In the genomic region with DNA sequence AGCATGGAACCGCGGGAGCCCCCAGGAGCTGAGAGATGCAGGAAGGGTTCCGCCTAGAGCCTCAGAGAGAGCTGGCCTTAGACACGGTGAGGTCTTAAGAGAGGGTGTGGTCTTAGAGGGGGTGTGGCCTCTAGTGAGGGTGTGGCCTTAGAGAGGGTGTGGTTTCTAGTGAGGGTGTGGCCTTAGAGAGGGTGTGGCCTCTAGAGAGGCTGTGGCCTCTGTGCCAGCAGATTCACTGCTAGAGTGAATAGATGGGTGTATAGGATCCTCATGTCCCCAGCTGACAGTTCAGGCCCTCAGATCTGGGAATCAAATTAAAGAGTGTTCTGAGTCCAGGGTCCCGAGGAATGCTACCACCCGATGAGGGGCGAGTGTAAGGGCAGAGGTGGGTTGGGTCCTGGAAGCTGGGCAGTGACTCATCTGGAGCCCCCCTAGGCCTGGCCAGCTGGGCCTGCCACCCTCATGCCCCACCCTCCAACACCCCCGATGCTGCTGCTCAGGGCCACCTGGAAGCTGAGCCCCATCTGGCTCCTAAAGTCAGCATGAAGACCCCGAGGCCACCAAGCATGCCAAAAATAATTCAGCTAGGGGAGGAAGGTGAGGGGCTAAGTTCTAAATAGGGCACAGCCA, we compare ENCODE assay signal across 1 cellular context.
TF ChIP-seq lines count a peak whose summit lies in the region.

No MANE protein-coding gene starts in this region.

TF ChIP-seq in endothelial cell of umbilical vein, 7 proteins besides CTCF, POLR2A, EP300 and RAD21:
- TF ChIP-seq JUN (IDR thresholded peaks at IDR 0.05; ENCODE audit: borderline replicate concordance, insufficient read depth, insufficient read length, low read depth) (no peak), POLR2AphosphoS5 (IDR thresholded peaks at IDR 0.05; ENCODE audit: insufficient read depth, low read depth, low read length) (no peak), EZH2 (IDR thresholded peaks at IDR 0.05; ENCODE audit: borderline replicate concordance, low read depth, low read length, severe bottlenecking) (no peak), FOS (IDR thresholded peaks at IDR 0.05; ENCODE audit: borderline replicate concordance, insufficient read depth, low read length) (no peak), MYC (IDR thresholded peaks at IDR 0.05; ENCODE audit: low read depth, low read length) (no peak), GATA2 (IDR thresholded peaks at IDR 0.05; ENCODE audit: insufficient read depth, insufficient read length, low read depth, low read length) (no peak)
- TF ChIP-seq, protein P1, sequence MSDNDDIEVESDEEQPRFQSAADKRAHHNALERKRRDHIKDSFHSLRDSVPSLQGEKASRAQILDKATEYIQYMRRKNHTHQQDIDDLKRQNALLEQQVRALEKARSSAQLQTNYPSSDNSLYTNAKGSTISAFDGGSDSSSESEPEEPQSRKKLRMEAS (IDR thresholded peaks at IDR 0.05; ENCODE audit: insufficient read depth, insufficient read length): no peak
TF ChIP-seq in endothelial cell of umbilical vein: peak in this region for 0.
